8 cellular contexts compared by ENCODE assay signal in the genomic region with DNA sequence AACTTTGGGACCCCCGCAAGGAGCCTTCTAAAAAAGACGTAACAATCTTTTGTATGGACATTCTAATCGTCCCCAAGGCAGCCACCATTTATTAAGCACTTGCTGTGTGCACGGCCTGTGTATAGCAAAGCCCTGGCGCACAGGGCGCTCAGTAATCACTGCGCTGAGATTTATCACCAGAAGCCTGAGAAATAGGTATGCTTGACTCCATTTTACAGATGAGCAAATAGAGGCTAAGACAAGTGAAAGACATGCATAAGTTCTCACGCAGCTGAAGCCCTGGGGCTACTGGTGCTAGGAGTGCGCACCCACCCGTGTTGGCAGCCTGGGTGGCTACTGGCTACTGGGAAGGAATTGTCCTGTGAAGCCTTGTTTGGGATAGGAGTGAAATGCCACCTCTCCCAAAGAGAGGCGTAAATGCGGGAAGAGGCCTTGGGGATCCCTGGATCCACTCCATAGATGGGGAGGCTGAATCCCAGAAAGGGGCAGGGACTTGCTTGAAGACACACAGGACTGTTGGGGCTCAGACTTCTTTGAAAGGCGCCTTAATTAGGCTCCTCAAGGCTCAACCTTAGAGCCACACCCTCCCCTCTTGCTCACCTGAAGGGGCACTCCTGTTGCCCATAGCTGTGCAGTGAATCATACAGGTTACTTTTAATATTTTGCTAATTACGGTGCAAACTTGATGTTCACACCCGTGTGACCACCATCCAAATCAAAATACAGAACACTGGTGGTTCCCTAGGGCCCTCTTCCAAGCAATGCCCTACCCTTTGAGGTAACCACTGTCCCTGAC. TPM values are rescaled to one million over a fixed set of nuclear protein-coding genes. Genes with fewer than 3 reads are reported as not detected.
DNase-seq lines count a peak whose midpoint lies in the region; ATAC-seq and TF ChIP-seq lines count a peak whose summit lies in the region.

No MANE protein-coding gene starts in this region.

- no peak for DNase-seq in GM12865 (ENCODE audit: low read depth)
- DNase-seq in cardiac fibroblast (ENCODE audit: low read depth in 2 of 2): no peak
- no peak for DNase-seq in mucosa of descending colon
- DNase-seq in NCI-H446 treated with DMSO at 0.1 percent for 48 hours (lab: John Stamatoyannopoulos, UW): no peak
- no peak for DNase-seq in NCI-H1694 treated with DMSO at 0.1 percent for 48 hours (lab: John Stamatoyannopoulos, UW)
- no peak for DNase-seq in activated CD4-positive, CD25-positive, alpha-beta regulatory T cell treated with anti-CD3 and anti-CD28 coated beads, Interleukin-2, amount 50 U/mL, for 72 hours

- intact Hi-C loops in mucosa of descending colon (cut with DNase I, micrococcal nuclease): no loop called here

- no peaks in the 10 kb centered on the region for H3K9me3 ChIP-seq in mucosa of descending colon

- H3K4me1 ChIP-seq in mucosa of descending colon (ENCODE audit: low read depth): peaks cover 4% of the 10 kb centered on the region

- H3K4me3 ChIP-seq in GM12865 (ENCODE audit: low read depth, low read length) (peak overlapping the region; percentile 66), cardiac fibroblast (replicated peaks in 1 of 2; ENCODE audit: low read depth in 2 of 2, low read length in 2 of 2) (peak overlapping the region; percentile 39 to 61), mucosa of descending colon (peak overlapping the region; percentile 34)

- TF ChIP-seq CTCF in GM12865 (IDR thresholded peaks at IDR 0.05; ENCODE audit: insufficient read depth, low read depth, low read length, missing control alignments) (no peak), cardiac fibroblast (IDR thresholded peaks at IDR 0.05; ENCODE audit: low read depth, low read length) (no peak), mucosa of descending colon (IDR thresholded peaks at IDR 0.05) (no peak)

- H3K36me3 ChIP-seq in mucosa of descending colon (ENCODE audit: low read depth): no peaks in the 10 kb centered on the region

- ATAC-seq in HG03175 (IDR thresholded peaks at IDR 0.05; ENCODE audit: unreplicated experiment) (peak; percentile 6), mucosa of descending colon (peak; percentile 18), HG02840 (IDR thresholded peaks at IDR 0.05; ENCODE audit: low FRiP score, unreplicated experiment) (no peak)

RNA-seq across cellular contexts. Expression of a gene that starts 0.6 kb away (rescaled TPM):
- 10 to 100 TPM in 1 of 3 donors, 1 to 10 TPM in 2; 3.9 to 11.1 (median 7.2) TPM for total RNA-seq in mucosa of descending colon

RNA-seq across cellular contexts. Expression of a gene that starts 30.7 kb away (rescaled TPM):
- 10 to 100 TPM; 46.0 to 75.5 (median 67.1) TPM for total RNA-seq in mucosa of descending colon

RNA-seq across cellular contexts. Expression of a gene that starts 39.9 kb away (rescaled TPM):
- total RNA-seq in mucosa of descending colon: 10 to 100 TPM; 25.7 to 34.4 (median 27.1) TPM
